Comparison of ENCODE assay signal across 9 cellular contexts in the genomic region with DNA sequence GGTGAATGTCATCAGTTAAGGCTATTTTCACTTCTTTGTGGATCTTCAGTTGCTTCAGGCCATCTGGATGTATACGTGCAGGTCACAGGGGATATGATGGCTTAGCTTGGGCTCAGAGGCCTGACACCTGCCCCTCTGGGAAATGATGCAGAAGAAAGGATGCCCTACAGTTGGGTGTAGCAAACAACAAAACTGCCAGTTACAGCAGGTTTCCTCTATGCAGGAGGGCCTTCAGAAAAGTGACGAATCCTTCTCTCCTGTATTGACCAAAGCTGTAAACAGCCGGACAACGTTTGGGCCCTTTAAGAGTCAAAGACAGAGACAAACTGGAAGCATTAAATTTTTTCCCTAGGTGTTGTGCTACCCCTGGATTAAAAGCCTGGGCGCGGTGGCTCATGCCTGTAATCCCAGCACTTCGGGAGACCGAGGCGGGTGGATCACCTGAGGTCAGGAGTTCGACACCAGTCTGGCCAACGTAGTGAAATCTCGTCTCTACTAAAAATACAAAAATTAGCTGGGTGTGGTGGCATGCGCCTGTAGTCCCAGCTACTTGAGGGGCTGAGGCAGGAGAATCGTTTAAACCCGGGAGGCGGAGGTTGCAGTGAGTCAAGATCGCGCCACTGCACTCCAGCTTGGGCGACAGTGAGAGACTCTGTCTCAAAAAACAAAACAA. TPM values are rescaled to one million over a fixed set of nuclear protein-coding genes. Genes with fewer than 3 reads are reported as not detected.
DNase-seq lines count a peak whose midpoint lies in the region; ATAC-seq and TF ChIP-seq lines count a peak whose summit lies in the region.
"Not testable (repeated sequence)": the region's sequence is repeated elsewhere in the genome, so short reads cannot be mapped to it uniquely, and the experiment has no call there.
"Had no signal": no experiment of that assay in that cellular context is flagged by ENCODE, and none has a peak within 500 bp of the region (broad histone marks: within the 10 kb centered on the region; RNA-seq: fewer than 3 reads in every experiment).

No MANE protein-coding gene starts in this region.

- DNase-seq in BJ (ENCODE audit: low read depth); HEK293T (ENCODE audit: extremely low spot score); Panc1 (ENCODE audit: low read depth, low spot score); activated naive CD4-positive, alpha-beta T cell treated with anti-CD3 and anti-CD28 coated beads for 36 hours: not testable (repeated sequence)
- DNase-seq in ecto neural progenitor cell (ENCODE audit: low spot score): peak; percentile 46
- peak in 1 of 10 donors; percentile 5 for DNase-seq in naive thymus-derived CD8-positive, alpha-beta T cell

- H3K27me3 ChIP-seq in BJ (ENCODE audit: control insufficient read depth, insufficient read depth, low read length); Panc1 (ENCODE audit: control insufficient read depth, insufficient read depth, low read length); iPS-15b (ENCODE audit: control insufficient read depth, insufficient read depth, low read length): not testable (repeated sequence)

- TSS peak; percentile 95 for BruUV-seq in Panc1 (replicated peaks; lab: Mats Ljungman, UMichigan)

- in situ Hi-C loops in Panc1 (cut with HindIII; ENCODE audit: low pct_unique_long_range_greater_than_20kb, low sequenced_read_pairs): not testable (repeated sequence)

- intact Hi-C loops in Panc1 (cut with micrococcal nuclease; ENCODE audit: unreplicated experiment): not testable (repeated sequence)
- intact Hi-C loops in activated naive CD4-positive, alpha-beta T cell treated with anti-CD3 and anti-CD28 coated beads for 36 hours (cut with micrococcal nuclease): loop anchor here (1.0 to 5.0 kb wide), 8 partner anchors 49 to 376 kb away; partner anchors contain the start of genes CHAC1, CHP1, INO80 and ITPKA

- peak overlapping the region; percentile 99 for H3K4me3 Mint-ChIP-seq in activated naive CD4-positive, alpha-beta T cell treated with anti-CD3 and anti-CD28 coated beads for 36 hours
- peak overlapping the region; percentile 89 to 99 (median 95) for H3K4me3 Mint-ChIP-seq in naive thymus-derived CD8-positive, alpha-beta T cell
- H3K4me3 Mint-ChIP-seq in stimulated activated memory B cell treated with anti-CD40 and anti-IgM and Interleukin-4, amounts not matched to agents 10 μg/mL and 1 μg/mL and 100 μg/mL, for 72 hours: peak overlapping the region; percentile 95

- H3K4me1 Mint-ChIP-seq in activated naive CD4-positive, alpha-beta T cell treated with anti-CD3 and anti-CD28 coated beads for 36 hours (ENCODE audit: low read depth): peaks cover 39% of the 10 kb centered on the region
- H3K4me1 Mint-ChIP-seq in naive thymus-derived CD8-positive, alpha-beta T cell: peaks cover 14 to 44% (median 36%) of the 10 kb centered on the region in 4 donors
- H3K4me1 Mint-ChIP-seq in stimulated activated memory B cell treated with anti-CD40 and anti-IgM and Interleukin-4, amounts not matched to agents 10 μg/mL and 1 μg/mL and 100 μg/mL, for 72 hours: peaks cover 32% of the 10 kb centered on the region

- H3K9me3 Mint-ChIP-seq in activated naive CD4-positive, alpha-beta T cell treated with anti-CD3 and anti-CD28 coated beads for 36 hours; naive thymus-derived CD8-positive, alpha-beta T cell; stimulated activated memory B cell treated with anti-CD40 and anti-IgM and Interleukin-4, amounts not matched to agents 10 μg/mL and 1 μg/mL and 100 μg/mL, for 72 hours: not testable (repeated sequence)

- H3K9me3 ChIP-seq in Panc1 (ENCODE audit: control insufficient read depth, insufficient read depth, low read depth, low read length); iPS-15b (ENCODE audit: control insufficient read depth, insufficient read depth, low read length): not testable (repeated sequence)

- H3K36me3 Mint-ChIP-seq in activated naive CD4-positive, alpha-beta T cell treated with anti-CD3 and anti-CD28 coated beads for 36 hours (ENCODE audit: low read depth): peaks cover 36% of the 10 kb centered on the region
- H3K36me3 Mint-ChIP-seq in naive thymus-derived CD8-positive, alpha-beta T cell: peaks cover 7 to 46% (median 18%) of the 10 kb centered on the region in 3 donors
- H3K36me3 Mint-ChIP-seq in stimulated activated memory B cell treated with anti-CD40 and anti-IgM and Interleukin-4, amounts not matched to agents 10 μg/mL and 1 μg/mL and 100 μg/mL, for 72 hours: peaks cover 34% of the 10 kb centered on the region

- H3K27ac Mint-ChIP-seq in activated naive CD4-positive, alpha-beta T cell treated with anti-CD3 and anti-CD28 coated beads for 36 hours: peak overlapping the region; percentile 97
- H3K27ac Mint-ChIP-seq in naive thymus-derived CD8-positive, alpha-beta T cell: peak overlapping the region; percentile 93 to 99 (median 98)
- peak overlapping the region; percentile 99 for H3K27ac Mint-ChIP-seq in stimulated activated memory B cell treated with anti-CD40 and anti-IgM and Interleukin-4, amounts not matched to agents 10 μg/mL and 1 μg/mL and 100 μg/mL, for 72 hours

- POLR2A ChIA-PET in BJ (lab: Charles Lee) (interaction anchor here (0.6 kb wide), 1 partner anchor 115 kb away, joined by 7 read pairs; no protein-coding TSS in a partner anchor), HEK293T (lab: Yijun Ruan, JAX) (interaction anchor here (1.0 to 1.8 kb wide), 8 partner anchors 9 to 330 kb away, joined by 3 to 7 read pairs (median 3); partner anchors contain the start of genes CHAC1, CHP1, NUSAP1 and OIP5)
- POLR2A ChIA-PET in Panc1 (lab: Charles Lee): not testable (repeated sequence)
- POLR2A ChIA-PET in naive thymus-derived CD8-positive, alpha-beta T cell (lab: Charles Lee): interaction anchor here (1.0 to 1.5 kb wide), 7 partner anchors 48 to 388 kb away, joined by 3 to 9 read pairs (median 4); partner anchors contain the start of genes CHP1, EXD1, INO80 and NUSAP1

- peak overlapping the region; percentile 38 for H3K9ac ChIP-seq in iPS-15b (ENCODE audit: low read depth, low read length)

- TF ChIP-seq CTCF in BJ (IDR thresholded peaks at IDR 0.05; ENCODE audit: insufficient read depth, low read depth, low read length); Panc1 (IDR thresholded peaks at IDR 0.05): not testable (repeated sequence)

- not testable (repeated sequence) for H3K4me1 ChIP-seq in Panc1 (ENCODE audit: control insufficient read depth, insufficient read depth, low read length); iPS-15b (ENCODE audit: control insufficient read depth, insufficient read depth, low read length)

- not testable (repeated sequence) for H3K27me3 Mint-ChIP-seq in activated naive CD4-positive, alpha-beta T cell treated with anti-CD3 and anti-CD28 coated beads for 36 hours (ENCODE audit: low read depth); naive thymus-derived CD8-positive, alpha-beta T cell; stimulated activated memory B cell treated with anti-CD40 and anti-IgM and Interleukin-4, amounts not matched to agents 10 μg/mL and 1 μg/mL and 100 μg/mL, for 72 hours

- H3K4me3 ChIP-seq in BJ (ENCODE audit: low read depth, low read length) (peak overlapping the region; percentile 90), Panc1 (ENCODE audit: low read depth in 2 of 2, low read length in 2 of 2) (peak overlapping the region; percentile 93 to 95), iPS-15b (ENCODE audit: low read depth, low read length) (peak overlapping the region; percentile 95)

- ATAC-seq in Panc1: peak; percentile 4; the same call in 1 of the 2 replicates
- ATAC-seq in naive thymus-derived CD8-positive, alpha-beta T cell; stimulated activated memory B cell treated with anti-CD40 and anti-IgM and Interleukin-4, amounts not matched to agents 10 μg/mL and 1 μg/mL and 100 μg/mL, for 72 hours: not testable (repeated sequence)

- H3K36me3 ChIP-seq in BJ (ENCODE audit: control insufficient read depth, insufficient read depth, low read length): not testable (repeated sequence)
- H3K36me3 ChIP-seq in Panc1 (ENCODE audit: control insufficient read depth, insufficient read depth, low read length) (peaks cover 17% of the 10 kb centered on the region), iPS-15b (ENCODE audit: control insufficient read depth, insufficient read depth, low read length) (peaks cover 22% of the 10 kb centered on the region)

- CTCF ChIA-PET in BJ (lab: Yijun Ruan, JAX); Panc1 (lab: Charles Lee): not testable (repeated sequence)
- CTCF ChIA-PET in HEK293T (lab: Yijun Ruan, JAX): interaction anchor here (1.0 kb wide), 1 partner anchor 332 kb away, joined by 3 read pairs; no protein-coding TSS in a partner anchor
- CTCF ChIA-PET in activated naive CD4-positive, alpha-beta T cell treated with anti-CD3 and anti-CD28 coated beads for 36 hours (lab: Charles Lee): interaction anchor here (1.5 to 1.6 kb wide), 2 partner anchors 48 to 52 kb away, joined by 3 to 5 read pairs; partner anchors contain the start of genes CHP1 and EXD1

- peak overlapping the region; percentile 98 for H3K27ac ChIP-seq in Panc1 (ENCODE audit: low read length)

RNA-seq across cellular contexts. Expression of gene OIP5, which starts 49.3 kb away (rescaled TPM):
- 4.0 and 5.6 TPM in 2 replicates for polyA plus RNA-seq in BJ (2011; rRNA removed)
- 1.2 and 1.8 TPM in 2 replicates for polyA minus RNA-seq in BJ (2011; rRNA and poly(A)+ RNA removed)
- 26.7 TPM for total RNA-seq in Panc1 (2021; ENCODE audit: unreplicated experiment)
- polyA plus RNA-seq in Panc1 (2012; ENCODE audit: insufficient read length): 12.8 TPM
- 10 to 100 TPM in 1 of 2 experiments, 1 to 10 TPM in 1; 9.5 to 10.7 TPM for total RNA-seq in activated naive CD4-positive, alpha-beta T cell treated with anti-CD3 and anti-CD28 coated beads for 36 hours
- 1 to 10 TPM; 5.3 to 7.0 TPM for total RNA-seq in naive thymus-derived CD8-positive, alpha-beta T cell
- polyA plus RNA-seq in naive thymus-derived CD8-positive, alpha-beta T cell: under 1 TPM in 2 of 3 donors, not detected in 1; 0.18 to 0.24 TPM

RNA-seq across cellular contexts. Expression of gene NUSAP1, which starts 49.6 kb away (rescaled TPM):
- 77.4 and 102 TPM in 2 replicates for polyA plus RNA-seq in BJ (2011; rRNA removed)
- polyA minus RNA-seq in BJ (2011; rRNA and poly(A)+ RNA removed): 47.0 and 47.8 TPM in 2 replicates
- 127 TPM for total RNA-seq in Panc1 (2021; ENCODE audit: unreplicated experiment)
- 36.1 TPM for polyA plus RNA-seq in Panc1 (2012; ENCODE audit: insufficient read length)
- 100 to 1,000 TPM; 269 to 287 TPM for total RNA-seq in activated naive CD4-positive, alpha-beta T cell treated with anti-CD3 and anti-CD28 coated beads for 36 hours
- total RNA-seq in naive thymus-derived CD8-positive, alpha-beta T cell: 1 to 10 TPM; 2.5 to 4.0 TPM
- polyA plus RNA-seq in naive thymus-derived CD8-positive, alpha-beta T cell: 1 to 10 TPM in 1 of 3 donors, under 1 TPM in 2; 0.32 to 1.4 (median 0.93) TPM

RNA-seq across cellular contexts. Expression of gene CHP1, which starts 52.0 kb away (rescaled TPM):
- polyA plus RNA-seq in BJ (2011; rRNA removed): 59.9 and 67.2 TPM in 2 replicates
- polyA minus RNA-seq in BJ (2011; rRNA and poly(A)+ RNA removed): 66.4 and 70.5 TPM in 2 replicates
- total RNA-seq in Panc1 (2021; ENCODE audit: unreplicated experiment): 123 TPM
- polyA plus RNA-seq in Panc1 (2012; ENCODE audit: insufficient read length): 56.0 TPM
- total RNA-seq in activated naive CD4-positive, alpha-beta T cell treated with anti-CD3 and anti-CD28 coated beads for 36 hours: 10 to 100 TPM; 37.7 to 39.8 TPM
- total RNA-seq in naive thymus-derived CD8-positive, alpha-beta T cell: 10 to 100 TPM; 21.1 to 23.9 TPM
- 10 to 100 TPM; 11.3 to 21.7 (median 12.5) TPM for polyA plus RNA-seq in naive thymus-derived CD8-positive, alpha-beta T cell

RNA-seq across cellular contexts. Expression of gene EXD1, which starts 52.6 kb away (rescaled TPM):
- not detected in 2 replicates for polyA plus RNA-seq in BJ (2011; rRNA removed)
- polyA minus RNA-seq in BJ (2011; rRNA and poly(A)+ RNA removed): not detected in 2 replicates
- 0.15 TPM for total RNA-seq in Panc1 (2021; ENCODE audit: unreplicated experiment)
- not detected for polyA plus RNA-seq in Panc1 (2012; ENCODE audit: insufficient read length)
- total RNA-seq in activated naive CD4-positive, alpha-beta T cell treated with anti-CD3 and anti-CD28 coated beads for 36 hours: not detected
- total RNA-seq in naive thymus-derived CD8-positive, alpha-beta T cell: not detected
- polyA plus RNA-seq in naive thymus-derived CD8-positive, alpha-beta T cell: not detected
- total RNA-seq: renal cortical epithelial cell had no signal

Comparison
In these comparisons a context has a peak if more than half of its experiments do, and no peak if none do; other contexts are left out.
1. RNA of gene NUSAP1, which starts 49.6 kb away (total RNA-seq): 269 to 287 TPM in activated naive CD4-positive, alpha-beta T cell treated with anti-CD3 and anti-CD28 coated beads for 36 hours and 127 TPM in Panc1 (single experiment); 2.5 to 4.0 TPM in naive thymus-derived CD8-positive, alpha-beta T cell; every median in the first group is over 10 times any median in the second.
2. Peak in every context shown above with its lines, with median percentiles within 50 percentile points of each other: H3K4me3 ChIP-seq, H3K27ac Mint-ChIP-seq and H3K4me3 Mint-ChIP-seq.